In genomic region chr3:141955163-141955562, GRCh38 we compare ENCODE assay signal across 13 cellular contexts.
DNase-seq lines count a peak whose midpoint lies in the region; ATAC-seq and TF ChIP-seq lines count a peak whose summit lies in the region.
"Had no signal": no experiment of that assay in that cellular context is flagged by ENCODE, and none has a peak within 500 bp of the region (broad histone marks: within the 10 kb centered on the region; RNA-seq: fewer than 3 reads in every experiment).

No MANE protein-coding gene starts in this region.

- peaks cover 11% of the 10 kb centered on the region for H3K4me1 Mint-ChIP-seq in stimulated activated naive CD8-positive, alpha-beta T cell treated with anti-CD3 and anti-CD28 coated beads, Interleukin-15, amount 100 ng/mL, for 72 hours
- peaks cover 32% of the 10 kb centered on the region for H3K4me1 Mint-ChIP-seq in mesothelial cell of epicardium

- peaks cover 46% of the 10 kb centered on the region for H3K36me3 Mint-ChIP-seq in mesothelial cell of epicardium

- no peaks in the 10 kb centered on the region for H3K9me2 ChIP-seq in Karpas-422 (replicated peaks; ENCODE audit: insufficient read depth, low read length)

- no peaks in the 10 kb centered on the region for H3K4me1 ChIP-seq in Karpas-422 (ENCODE audit: low read length)

- H3K4me3 ChIP-seq in brain microvascular endothelial cell (ENCODE audit: low read depth, low read length) (no peak overlapping the region), Karpas-422 (ENCODE audit: low read length) (no peak overlapping the region)
- H3K4me3 ChIP-seq: thoracic aorta had no signal

- H3K9ac ChIP-seq in Karpas-422 (ENCODE audit: low read length): no peak overlapping the region

- no peak overlapping the region for H3K27ac Mint-ChIP-seq in stimulated activated naive CD8-positive, alpha-beta T cell treated with anti-CD3 and anti-CD28 coated beads, Interleukin-15, amount 100 ng/mL, for 72 hours
- H3K27ac Mint-ChIP-seq in mesothelial cell of epicardium: peak overlapping the region; percentile 85

- H3K36me3 ChIP-seq in brain microvascular endothelial cell (replicated peaks): no peaks in the 10 kb centered on the region
- H3K36me3 ChIP-seq in Karpas-422 (ENCODE audit: insufficient read depth, low read length): no peaks in the 10 kb centered on the region

- no peak for DNase-seq in stimulated activated naive CD8-positive, alpha-beta T cell treated with anti-CD3 and anti-CD28 coated beads, Interleukin-15, Interleukin-2, amounts not matched to agents 100 U/mL and 50 U/mL, for 24 hours
- DNase-seq in stimulated activated naive CD8-positive, alpha-beta T cell treated with anti-CD3 and anti-CD28 coated beads, Interleukin-15, amount 100 ng/mL, for 72 hours: no peak
- peak; percentile 35 for DNase-seq in brain microvascular endothelial cell
- DNase-seq in mesothelial cell of epicardium (ENCODE audit: low spot score in 2 of 2, unreplicated experiment in 2 of 2): no peak
- DNase-seq in NCI-H2171 treated with DMSO at 0.1 percent for 48 hours (lab: John Stamatoyannopoulos, UW): no peak
- no peak for DNase-seq in GM10266 (ENCODE audit: extremely low spot score)
- DNase-seq in Karpas-422: no peak
- no peak for DNase-seq in activated CD4-positive, alpha-beta T cell treated with anti-CD3 and anti-CD28 coated beads for 1 hour
- DNase-seq: activated T-cell treated with anti-CD3 and anti-CD28 coated beads, Interleukin-2, amount 50 U/mL, for 48 hours; hypothalamus; NCI-H1436; stimulated activated CD4-positive, alpha-beta T cell treated with anti-CD3 and anti-CD28 coated beads, Interleukin-2, amount 100 ng/mL, for 48 hours had no signal

- H3K27me3 ChIP-seq in brain microvascular endothelial cell (replicated peaks) (no peaks in the 10 kb centered on the region), Karpas-422 (ENCODE audit: low read length) (no peaks in the 10 kb centered on the region)

- ATAC-seq in stimulated activated naive CD8-positive, alpha-beta T cell treated with anti-CD3 and anti-CD28 coated beads, Interleukin-15, Interleukin-2, amounts not matched to agents 100 U/mL and 50 U/mL, for 24 hours: peak; percentile 55
- ATAC-seq in stimulated activated naive CD8-positive, alpha-beta T cell treated with anti-CD3 and anti-CD28 coated beads, Interleukin-15, amount 100 ng/mL, for 72 hours: no peak

- no peaks in the 10 kb centered on the region for H4K20me1 ChIP-seq in Karpas-422 (ENCODE audit: insufficient read depth, low read depth, low read length)

- no peak overlapping the region for H3K27ac ChIP-seq in brain microvascular endothelial cell
- no peak overlapping the region for H3K27ac ChIP-seq in Karpas-422 (ENCODE audit: low read length)
- H3K27ac ChIP-seq: thoracic aorta had no signal

- in situ Hi-C loops in brain microvascular endothelial cell (cut with HindIII; ENCODE audit: low pct_ligation_motif_present, low sequenced_read_pairs): no loop called here

- H3K4me3 Mint-ChIP-seq in stimulated activated naive CD8-positive, alpha-beta T cell treated with anti-CD3 and anti-CD28 coated beads, Interleukin-15, amount 100 ng/mL, for 72 hours: no peak overlapping the region
- no peak overlapping the region for H3K4me3 Mint-ChIP-seq in mesothelial cell of epicardium

- H2AFZ ChIP-seq in Karpas-422 (ENCODE audit: low read length): no peak overlapping the region

- no peak overlapping the region for H3K4me2 ChIP-seq in Karpas-422 (ENCODE audit: low read depth, low read length, poor library complexity, severe bottlenecking)

- no peaks in the 10 kb centered on the region for H3K9me3 ChIP-seq in Karpas-422 (ENCODE audit: low read length)
- H3K9me3 ChIP-seq: thoracic aorta had no signal

- no peaks in the 10 kb centered on the region for H3K27me3 Mint-ChIP-seq in stimulated activated naive CD8-positive, alpha-beta T cell treated with anti-CD3 and anti-CD28 coated beads, Interleukin-15, amount 100 ng/mL, for 72 hours
- no peaks in the 10 kb centered on the region for H3K27me3 Mint-ChIP-seq in mesothelial cell of epicardium (ENCODE audit: low read depth)

- no peaks in the 10 kb centered on the region for H3K9me3 Mint-ChIP-seq in stimulated activated naive CD8-positive, alpha-beta T cell treated with anti-CD3 and anti-CD28 coated beads, Interleukin-15, amount 100 ng/mL, for 72 hours
- H3K9me3 Mint-ChIP-seq in mesothelial cell of epicardium: no peaks in the 10 kb centered on the region

- TF ChIP-seq CTCF in brain microvascular endothelial cell (IDR thresholded peaks at IDR 0.05; ENCODE audit: low read depth, low read length, missing control alignments): no peak
- no peak for TF ChIP-seq CTCF in mesothelial cell of epicardium (IDR thresholded peaks at IDR 0.05; ENCODE audit: unreplicated experiment)
- TF ChIP-seq CTCF in GM10266 (IDR thresholded peaks at IDR 0.05; ENCODE audit: control insufficient read depth, insufficient read depth, low read depth, missing control alignments): no peak

- no peaks in the 10 kb centered on the region for H3K79me2 ChIP-seq in Karpas-422 (ENCODE audit: low read length)
